In the genomic region with DNA sequence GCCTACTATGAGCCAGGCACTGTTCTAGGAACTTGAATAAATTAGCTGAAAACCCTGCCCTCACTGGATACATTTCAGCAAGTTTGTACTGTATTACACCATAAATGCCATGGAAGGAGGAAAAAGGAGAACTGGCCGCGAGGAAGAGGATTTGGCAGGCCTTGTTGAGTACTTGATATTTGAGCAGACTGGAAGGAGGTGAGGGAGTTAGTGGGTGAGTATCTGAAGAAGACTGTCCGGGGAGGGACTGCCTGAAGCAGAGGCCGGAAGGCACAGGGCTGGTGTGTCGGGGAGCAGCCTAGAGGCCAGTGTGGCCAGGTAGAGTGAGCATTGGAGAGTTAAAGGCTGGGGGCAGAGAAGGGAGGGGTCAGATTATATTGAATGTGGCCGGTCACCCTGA, we compare ENCODE assay signal across 1 cellular context.
TF ChIP-seq lines count a peak whose summit lies in the region.

No MANE protein-coding gene starts in this region.

TF ChIP-seq in SK-N-SH, 30 proteins besides CTCF, POLR2A, EP300 and RAD21 (continued from another document):
- TF ChIP-seq, protein P1, sequence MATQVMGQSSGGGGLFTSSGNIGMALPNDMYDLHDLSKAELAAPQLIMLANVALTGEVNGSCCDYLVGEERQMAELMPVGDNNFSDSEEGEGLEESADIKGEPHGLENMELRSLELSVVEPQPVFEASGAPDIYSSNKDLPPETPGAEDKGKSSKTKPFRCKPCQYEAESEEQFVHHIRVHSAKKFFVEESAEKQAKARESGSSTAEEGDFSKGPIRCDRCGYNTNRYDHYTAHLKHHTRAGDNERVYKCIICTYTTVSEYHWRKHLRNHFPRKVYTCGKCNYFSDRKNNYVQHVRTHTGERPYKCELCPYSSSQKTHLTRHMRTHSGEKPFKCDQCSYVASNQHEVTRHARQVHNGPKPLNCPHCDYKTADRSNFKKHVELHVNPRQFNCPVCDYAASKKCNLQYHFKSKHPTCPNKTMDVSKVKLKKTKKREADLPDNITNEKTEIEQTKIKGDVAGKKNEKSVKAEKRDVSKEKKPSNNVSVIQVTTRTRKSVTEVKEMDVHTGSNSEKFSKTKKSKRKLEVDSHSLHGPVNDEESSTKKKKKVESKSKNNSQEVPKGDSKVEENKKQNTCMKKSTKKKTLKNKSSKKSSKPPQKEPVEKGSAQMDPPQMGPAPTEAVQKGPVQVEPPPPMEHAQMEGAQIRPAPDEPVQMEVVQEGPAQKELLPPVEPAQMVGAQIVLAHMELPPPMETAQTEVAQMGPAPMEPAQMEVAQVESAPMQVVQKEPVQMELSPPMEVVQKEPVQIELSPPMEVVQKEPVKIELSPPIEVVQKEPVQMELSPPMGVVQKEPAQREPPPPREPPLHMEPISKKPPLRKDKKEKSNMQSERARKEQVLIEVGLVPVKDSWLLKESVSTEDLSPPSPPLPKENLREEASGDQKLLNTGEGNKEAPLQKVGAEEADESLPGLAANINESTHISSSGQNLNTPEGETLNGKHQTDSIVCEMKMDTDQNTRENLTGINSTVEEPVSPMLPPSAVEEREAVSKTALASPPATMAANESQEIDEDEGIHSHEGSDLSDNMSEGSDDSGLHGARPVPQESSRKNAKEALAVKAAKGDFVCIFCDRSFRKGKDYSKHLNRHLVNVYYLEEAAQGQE (IDR thresholded peaks at IDR 0.05; ENCODE audit: low read depth, low read length): no peak
- no peak for TF ChIP-seq RCOR1 (IDR thresholded peaks at IDR 0.05; ENCODE audit: low read length)
